In genomic region chr22:20765938-20766337, GRCh38 we compare ENCODE assay signal across 16 cellular contexts. TPM values are rescaled to one million over a fixed set of nuclear protein-coding genes. Genes with fewer than 3 reads are reported as not detected.
DNase-seq lines count a peak whose midpoint lies in the region; ATAC-seq, FAIRE-seq and TF ChIP-seq lines count a peak whose summit lies in the region.
"Had no signal": no experiment of that assay in that cellular context is flagged by ENCODE, and none has a peak within 500 bp of the region (broad histone marks: within the 10 kb centered on the region; RNA-seq: fewer than 3 reads in every experiment).

No MANE protein-coding gene starts in this region.

- no peak for ATAC-seq in activated CD8-positive, alpha-beta T cell treated with anti-CD3 and anti-CD28 coated beads, Interleukin-2, amount 10 ng/mL, durations not matched to agents 7 days and 5 days
- ATAC-seq in activated CD8-positive, alpha-beta T cell treated with anti-CD3 and anti-CD28 coated beads for 36 hours: no peak
- no peak for ATAC-seq in K562
- ATAC-seq: GM12878 had no signal

- H3K27me3 ChIP-seq in K562 (ENCODE audit: control insufficient read depth in 2 of 2, insufficient read depth in 2 of 2, low read length in 2 of 2) (no peaks in the 10 kb centered on the region), osteoblast (ENCODE audit: insufficient read depth, low read length) (no peaks in the 10 kb centered on the region)
- H3K27me3 ChIP-seq: BLaER1 had no signal

- WGBS in K562 (ENCODE audit: insufficient coverage, low coverage, missing lambda C conversion rate): 66% methylated on average over 2 of the region's 2 CpGs

- no peak overlapping the region for H3K4me3 ChIP-seq in K562
- H3K4me3 ChIP-seq in osteoblast (ENCODE audit: insufficient read depth, low read length): no peak overlapping the region
- H3K4me3 ChIP-seq: BLaER1, GM12878 had no signal

- TF ChIP-seq CTCF in activated CD8-positive, alpha-beta T cell treated with anti-CD3 and anti-CD28 coated beads for 36 hours (IDR thresholded peaks at IDR 0.05): no peak
- TF ChIP-seq CTCF in K562 (IDR thresholded peaks at IDR 0.05 in 2 of 3, conservative IDR thresholded peaks at IDR 0.05 in 1 of 3; ENCODE audit: insufficient read depth in 2 of 3, low read depth in 1 of 3, low read length in 3 of 3) (no peak), osteoblast (IDR thresholded peaks at IDR 0.05; ENCODE audit: extremely low read depth, low read depth, low read length) (no peak)

- H3K9me3 Mint-ChIP-seq in activated CD8-positive, alpha-beta T cell treated with anti-CD3 and anti-CD28 coated beads, Interleukin-2, amount 10 ng/mL, durations not matched to agents 7 days and 5 days (ENCODE audit: insufficient read depth): no peaks in the 10 kb centered on the region
- no peaks in the 10 kb centered on the region for H3K9me3 Mint-ChIP-seq in activated CD8-positive, alpha-beta T cell treated with anti-CD3 and anti-CD28 coated beads for 36 hours
- H3K9me3 Mint-ChIP-seq: CD4-positive, CD25-positive, alpha-beta regulatory T cell; HFFc6 had no signal

- no TSS peak for BruUV-seq in K562 (replicated peaks; lab: Mats Ljungman, UMichigan)

- H3K9me3 ChIP-seq in K562 (replicated peaks; ENCODE audit: control insufficient read depth, insufficient read depth, low read depth, low read length): no peaks in the 10 kb centered on the region
- H3K9me3 ChIP-seq in osteoblast (ENCODE audit: low read depth, low read length): no peaks in the 10 kb centered on the region
- H3K9me3 ChIP-seq: BLaER1 had no signal

- no peak overlapping the region for H3K4me3 Mint-ChIP-seq in activated CD8-positive, alpha-beta T cell treated with anti-CD3 and anti-CD28 coated beads, Interleukin-2, amount 10 ng/mL, durations not matched to agents 7 days and 5 days
- no peak overlapping the region for H3K4me3 Mint-ChIP-seq in activated CD8-positive, alpha-beta T cell treated with anti-CD3 and anti-CD28 coated beads for 36 hours
- H3K4me3 Mint-ChIP-seq: CD4-positive, CD25-positive, alpha-beta regulatory T cell; HFFc6 had no signal

- H4K20me1 ChIP-seq in K562 (replicated peaks; ENCODE audit: control insufficient read depth, insufficient read depth, low read length): no peaks in the 10 kb centered on the region; the same call in 1 of the 2 replicates
- H4K20me1 ChIP-seq in osteoblast (ENCODE audit: insufficient read depth, low read length): no peaks in the 10 kb centered on the region
- H4K20me1 ChIP-seq: BLaER1 had no signal

- H3K79me2 ChIP-seq in K562 (ENCODE audit: control insufficient read depth, insufficient read depth, low read length) (no peaks in the 10 kb centered on the region), osteoblast (ENCODE audit: insufficient read depth, low read length) (no peaks in the 10 kb centered on the region)

- H3K9me1 ChIP-seq in K562 (ENCODE audit: control insufficient read depth, insufficient read depth, low read length): peaks cover 11% of the 10 kb centered on the region

- no peak for TF ChIP-seq EP300 in K562 (IDR thresholded peaks at IDR 0.05; ENCODE audit: low read length)

- no peak overlapping the region for H2AFZ ChIP-seq in K562 (ENCODE audit: low read depth, low read length)
- no peak overlapping the region for H2AFZ ChIP-seq in osteoblast (ENCODE audit: low read length)

- intact Hi-C loops in activated CD8-positive, alpha-beta T cell treated with anti-CD3 and anti-CD28 coated beads for 36 hours (cut with micrococcal nuclease): no loop called here
- intact Hi-C loops in K562 (cut with micrococcal nuclease): no loop called here

- no peaks in the 10 kb centered on the region for H3K27me3 Mint-ChIP-seq in activated CD8-positive, alpha-beta T cell treated with anti-CD3 and anti-CD28 coated beads, Interleukin-2, amount 10 ng/mL, durations not matched to agents 7 days and 5 days (ENCODE audit: low read depth)
- H3K27me3 Mint-ChIP-seq in activated CD8-positive, alpha-beta T cell treated with anti-CD3 and anti-CD28 coated beads for 36 hours: no peaks in the 10 kb centered on the region
- H3K27me3 Mint-ChIP-seq: CD4-positive, CD25-positive, alpha-beta regulatory T cell had no signal

- CTCF ChIA-PET in activated CD8-positive, alpha-beta T cell treated with anti-CD3 and anti-CD28 coated beads, Interleukin-2, amount 10 ng/mL, durations not matched to agents 7 days and 5 days (lab: Charles Lee): no interaction called here
- CTCF ChIA-PET in activated CD8-positive, alpha-beta T cell treated with anti-CD3 and anti-CD28 coated beads for 36 hours (lab: Charles Lee): no interaction called here
- CTCF ChIA-PET in K562 (lab: Yijun Ruan, JAX; ENCODE audit: low intra/inter-chr PET ratio): interaction anchor here (1.0 kb wide), 1 partner anchor 18 kb away, joined by 3 read pairs; no protein-coding TSS in a partner anchor

- TF ChIP-seq RAD21 in K562 (CRISPR knock-in tag; conservative IDR thresholded peaks at IDR 0.05 in 1 of 2, IDR thresholded peaks at IDR 0.05 in 1 of 2): no peak

- H3K4me1 ChIP-seq in K562 (replicated peaks in 1 of 2; ENCODE audit: control insufficient read depth in 2 of 2, insufficient read depth in 2 of 2, low read length in 2 of 2) (peaks cover 7 to 10% of the 10 kb centered on the region in 2 experiments; a peak in 4 of 5 replicates), osteoblast (ENCODE audit: insufficient read depth, low read length) (peaks cover 6% of the 10 kb centered on the region)

- peaks cover 16% of the 10 kb centered on the region for H3K36me3 Mint-ChIP-seq in activated CD8-positive, alpha-beta T cell treated with anti-CD3 and anti-CD28 coated beads, Interleukin-2, amount 10 ng/mL, durations not matched to agents 7 days and 5 days (ENCODE audit: low read depth)
- H3K36me3 Mint-ChIP-seq in activated CD8-positive, alpha-beta T cell treated with anti-CD3 and anti-CD28 coated beads for 36 hours (ENCODE audit: low read depth): peaks cover 17% of the 10 kb centered on the region

- H3K4me1 Mint-ChIP-seq in activated CD8-positive, alpha-beta T cell treated with anti-CD3 and anti-CD28 coated beads, Interleukin-2, amount 10 ng/mL, durations not matched to agents 7 days and 5 days (ENCODE audit: low read depth): peaks cover 11% of the 10 kb centered on the region
- H3K4me1 Mint-ChIP-seq in activated CD8-positive, alpha-beta T cell treated with anti-CD3 and anti-CD28 coated beads for 36 hours (ENCODE audit: low read depth): no peaks in the 10 kb centered on the region

- TF ChIP-seq POLR2A in K562 (conservative IDR thresholded peaks at IDR 0.05): no peak

- no peak for FAIRE-seq in K562 (lab: Jason Lieb, UNC)
- FAIRE-seq: GM12878 had no signal

- H3K36me3 ChIP-seq in K562 (ENCODE audit: control insufficient read depth, insufficient read depth, low read length) (peaks cover 54% of the 10 kb centered on the region), osteoblast (ENCODE audit: insufficient read depth, low read length) (peaks cover 12% of the 10 kb centered on the region)

- peak overlapping the region; percentile 4 for H3K27ac Mint-ChIP-seq in activated CD8-positive, alpha-beta T cell treated with anti-CD3 and anti-CD28 coated beads, Interleukin-2, amount 10 ng/mL, durations not matched to agents 7 days and 5 days
- H3K27ac Mint-ChIP-seq in activated CD8-positive, alpha-beta T cell treated with anti-CD3 and anti-CD28 coated beads for 36 hours: no peak overlapping the region
- H3K27ac Mint-ChIP-seq: CD4-positive, CD25-positive, alpha-beta regulatory T cell; HFFc6 had no signal

- POLR2A ChIA-PET in activated CD8-positive, alpha-beta T cell treated with anti-CD3 and anti-CD28 coated beads, Interleukin-2, amount 10 ng/mL, durations not matched to agents 7 days and 5 days (lab: Charles Lee): no interaction called here
- POLR2A ChIA-PET in activated CD8-positive, alpha-beta T cell treated with anti-CD3 and anti-CD28 coated beads for 36 hours (lab: Charles Lee): interaction anchor here (1.1 kb wide), 1 partner anchor 12 kb away, joined by 3 read pairs; no protein-coding TSS in a partner anchor
- POLR2A ChIA-PET in K562 (lab: Yijun Ruan, JAX): interaction anchor here (0.6 to 4.5 kb wide), 5 partner anchors 9 to 1660 kb away, joined by 3 to 27 read pairs (median 5); no protein-coding TSS in a partner anchor

- no peak overlapping the region for H3K27ac ChIP-seq in K562 (ENCODE audit: extremely low read depth, low read depth, low read length)
- H3K27ac ChIP-seq in osteoblast (ENCODE audit: low read depth, low read length): no peak overlapping the region
- H3K27ac ChIP-seq: BLaER1 had no signal

- no peak for DNase-seq in activated CD8-positive, alpha-beta T cell treated with anti-CD3 and anti-CD28 coated beads, Interleukin-2, amount 10 ng/mL, durations not matched to agents 7 days and 5 days
- DNase-seq in activated CD8-positive, alpha-beta T cell treated with anti-CD3 and anti-CD28 coated beads for 36 hours: no peak
- DNase-seq in G401 (ENCODE audit: low spot score) (peak; percentile 54), K562 (ENCODE audit: extremely low read depth in 1 of 4, low spot score in 3 of 4) (no peak), osteoblast (ENCODE audit: insufficient read length, low spot score, missing footprints) (peak; percentile 5), UCSD-AML1 (lab: John Stamatoyannopoulos, UW; ENCODE audit: unreplicated experiment) (no peak), superior temporal gyrus (ENCODE audit: extremely low spot score) (no peak)
- no peak for DNase-seq in activated CD4-positive, alpha-beta T cell treated with anti-CD3 and anti-CD28 coated beads for 4 hours
- DNase-seq: 8988T; AML-193; CD4-positive, CD25-positive, alpha-beta regulatory T cell; HCEC 1CT; HFFc6 had no signal

- H3K4me2 ChIP-seq in K562 (ENCODE audit: insufficient read depth, low read length) (no peak overlapping the region), osteoblast (ENCODE audit: insufficient read depth, low read length) (no peak overlapping the region)
- H3K4me2 ChIP-seq: BLaER1 had no signal

- H3K9ac ChIP-seq in K562 (ENCODE audit: insufficient read depth in 1 of 2, low read depth in 2 of 2, low read length in 2 of 2): no peak overlapping the region
- H3K9ac ChIP-seq: BLaER1 had no signal

- in situ Hi-C loops in G401 (cut with HindIII; ENCODE audit: low sequenced_read_pairs) (no loop called here), K562 (cut with MboI) (no loop called here)

RNA-seq across cellular contexts. Expression of gene SERPIND1, which starts 8.0 kb away (rescaled TPM):
- not detected for total RNA-seq in activated CD8-positive, alpha-beta T cell treated with anti-CD3 and anti-CD28 coated beads, Interleukin-2, amount 10 ng/mL, durations not matched to agents 7 days and 5 days
- not detected for total RNA-seq in activated CD8-positive, alpha-beta T cell treated with anti-CD3 and anti-CD28 coated beads for 36 hours
- not detected in 2 replicates for total RNA-seq in G401 (2014; rRNA removed; shearing (Covaris generic))
- not detected in 2 replicates for total RNA-seq in K562 (2011; cell fraction: chromatin; rRNA removed; ENCODE audit: low replicate concordance)
- not detected in 2 replicates for total RNA-seq in K562 (2011; cell fraction: nucleolus; rRNA removed)
- total RNA-seq in K562 (2011; cell fraction: nucleoplasm; rRNA removed): not detected in 2 replicates
- total RNA-seq in K562 (2014; rRNA removed): not detected in 2 replicates
- not detected in 2 replicates for total RNA-seq in K562 (2014; rRNA removed; fragmentation: Illumina TruSeq; extraction: Trizol)
- not detected in 2 replicates for total RNA-seq in K562 (2015; rRNA removed; fragmentation: Illumina TruSeq; extraction: Trizol)
- 0.09 and 0.22 TPM in 2 replicates for total RNA-seq in K562 (2021)
- polyA plus RNA-seq in K562 (2011; rRNA removed): not detected in 2 replicates
- not detected in 2 replicates for polyA plus RNA-seq in K562 (2011; cell fraction: cytosol; rRNA removed)
- not detected in 2 replicates for polyA plus RNA-seq in K562 (2011; cell fraction: nucleus; rRNA removed)
- polyA plus RNA-seq in K562 (2012): 0.11 and 0.16 TPM in 2 replicates
- not detected in 2 replicates for polyA plus RNA-seq in K562 (2014; fragmentation: Illumina TruSeq; extraction: Trizol)
- under 1 TPM; 0.04 to 0.11 TPM for polyA plus RNA-seq in K562 (2014; fragmentation: Nextera tagmentation; extraction: Ambion mirVana)
- polyA plus RNA-seq in K562 (2014; rRNA removed): not detected in 2 replicates
- not detected in 2 replicates for polyA minus RNA-seq in K562 (2011; rRNA and poly(A)+ RNA removed)
- 1.0 TPM in 1 of 2 replicates, not detected in the other for polyA minus RNA-seq in K562 (2011; cell fraction: cytosol; rRNA and poly(A)+ RNA removed)
- not detected in 2 replicates for polyA minus RNA-seq in K562 (2011; cell fraction: nucleus; rRNA and poly(A)+ RNA removed)
- not detected in 2 replicates for total RNA-seq in osteoblast
- total RNA-seq: CD4-positive, CD25-positive, alpha-beta regulatory T cell; H4 had no signal

Comparison
In these comparisons a context has a peak if more than half of its experiments do, and no peak if none do; other contexts are left out.
1. DNase-seq: peak in G401 (single experiment) and osteoblast (single experiment); none in activated CD8-positive, alpha-beta T cell treated with anti-CD3 and anti-CD28 coated beads, Interleukin-2, amount 10 ng/mL, durations not matched to agents 7 days and 5 days (single experiment), activated CD8-positive, alpha-beta T cell treated with anti-CD3 and anti-CD28 coated beads for 36 hours (single experiment), K562 (0 of 4), UCSD-AML1 (single experiment), superior temporal gyrus (single experiment) and activated CD4-positive, alpha-beta T cell treated with anti-CD3 and anti-CD28 coated beads for 4 hours (0 of 2).